In the genomic region with DNA sequence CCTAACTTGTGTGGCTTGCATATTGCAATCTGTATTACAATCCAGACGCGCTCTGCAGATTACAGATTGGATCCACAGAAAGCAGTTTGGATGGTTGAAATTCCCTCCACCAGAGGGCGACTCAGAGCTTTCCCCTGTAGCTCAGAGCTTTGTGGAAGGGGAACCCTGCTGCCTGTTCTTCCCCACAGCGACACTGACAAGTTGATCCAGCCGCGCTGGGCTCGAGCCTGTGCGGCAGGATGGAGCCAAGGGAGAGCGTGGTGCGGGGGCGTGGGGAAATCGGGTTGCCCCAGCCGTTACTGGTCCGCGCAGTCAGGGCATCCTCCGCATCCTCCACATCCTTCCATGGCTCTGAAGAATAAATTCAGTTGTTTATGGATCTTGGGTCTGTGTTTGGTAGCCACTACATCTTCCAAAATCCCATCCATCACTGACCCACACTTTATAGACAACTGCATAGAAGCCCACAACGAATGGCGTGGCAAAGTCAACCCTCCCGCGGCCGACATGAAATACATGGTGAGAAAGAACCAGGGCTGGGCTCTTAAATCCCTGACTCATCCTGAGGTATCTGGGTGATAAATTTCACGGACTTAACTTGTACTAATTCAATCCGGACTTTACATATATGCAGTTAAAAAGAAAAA, we compare ENCODE assay signal across 8 cellular contexts. TPM values are rescaled to one million over a fixed set of nuclear protein-coding genes. Genes with fewer than 3 reads are reported as not detected.
DNase-seq lines count a peak whose midpoint lies in the region; ATAC-seq and TF ChIP-seq lines count a peak whose summit lies in the region.

Gene GLIPR1L1, plus strand, starts transcription at position 287 of the 647 bp plus-strand sequence. Its CDS starts 59 bp downstream, at position 346.

- intact Hi-C loops in activated B cell treated with CpG ODN at 0.5 μM for 24 hours (cut with micrococcal nuclease): loop anchor here (1.0 to 10.0 kb wide), 10 partner anchors 57 to 1120 kb away; partner anchors contain the start of genes BBS10, GLIPR1L2, NAP1L1 and PHLDA1

- H3K27me3 Mint-ChIP-seq in activated B cell treated with CpG ODN at 0.5 μM for 24 hours: peaks cover 23% of the 10 kb centered on the region

- H3K9me3 Mint-ChIP-seq in activated B cell treated with CpG ODN at 0.5 μM for 24 hours: peaks cover 2% of the 10 kb centered on the region

- peaks cover 16% of the 10 kb centered on the region for H3K4me1 Mint-ChIP-seq in activated B cell treated with CpG ODN at 0.5 μM for 24 hours

- H3K27ac Mint-ChIP-seq in activated B cell treated with CpG ODN at 0.5 μM for 24 hours: no peak within 1 kb of the TSS

- CTCF ChIA-PET in activated B cell treated with CpG ODN at 0.5 μM for 24 hours (lab: Charles Lee): interaction anchor here (0.7 to 2.4 kb wide), 16 partner anchors 8 to 703 kb away, joined by 3 to 20 read pairs (median 6); partner anchors contain the start of genes GLIPR1L2 and KRR1

- no peaks in the 10 kb centered on the region for H3K36me3 Mint-ChIP-seq in activated B cell treated with CpG ODN at 0.5 μM for 24 hours (ENCODE audit: low read depth)

- peak within 1 kb of the TSS; percentile 60 for H3K4me3 Mint-ChIP-seq in activated B cell treated with CpG ODN at 0.5 μM for 24 hours

- ATAC-seq in HG02678 (IDR thresholded peaks at IDR 0.05; ENCODE audit: unreplicated experiment) (peak; percentile 59), activated B cell treated with CpG ODN at 0.5 μM for 24 hours (ENCODE audit: low read depth) (peak; percentile 75)

- peak; percentile 87 for TF ChIP-seq CTCF in activated B cell treated with CpG ODN at 0.5 μM for 24 hours (IDR thresholded peaks at IDR 0.05)

- POLR2A ChIA-PET in activated B cell treated with CpG ODN at 0.5 μM for 24 hours (lab: Charles Lee): interaction anchor here (0.7 to 1.1 kb wide), 2 partner anchors 144 to 697 kb away, joined by 3 to 4 read pairs; partner anchors contain the start of gene PHLDA1

- peak; percentile 8 to 27 for DNase-seq in NCI-H2081 (lab: John Stamatoyannopoulos, UW)
- DNase-seq in NCI-H2081 treated with DMSO at 0.1 percent for 48 hours (lab: John Stamatoyannopoulos, UW): no peak
- peak; percentile 7 for DNase-seq in NCI-H128 (lab: John Stamatoyannopoulos, UW; ENCODE audit: unreplicated experiment)
- peak; percentile 46 for DNase-seq in activated B cell treated with CpG ODN at 0.5 μM for 24 hours
- peak; percentile 95 for DNase-seq in cerebellar cortex (ENCODE audit: low spot score)
- peak; percentile 98 for DNase-seq in islet precursor cell
- peak; percentile 49 to 53 for DNase-seq in stimulated activated CD4-positive, alpha-beta T cell treated with anti-CD3 and anti-CD28 coated beads, Interleukin-15, amount 100 ng/mL, for 1 hour (ENCODE audit: low read depth in 1 of 2, low spot score in 1 of 2)

RNA-seq across cellular contexts. Expression of gene GLIPR1L1, which starts in this region (rescaled TPM):
- total RNA-seq in activated B cell treated with CpG ODN at 0.5 μM for 24 hours: not detected in 2 replicates

Comparison
In these comparisons a context has a peak if more than half of its experiments do, and no peak if none do; other contexts are left out.
1. Peak in DNase-seq and ATAC-seq in activated B cell treated with CpG ODN at 0.5 μM for 24 hours; RNA of the gene not detected or under 1 TPM.